31 cellular contexts compared by ENCODE assay signal in the genomic region with DNA sequence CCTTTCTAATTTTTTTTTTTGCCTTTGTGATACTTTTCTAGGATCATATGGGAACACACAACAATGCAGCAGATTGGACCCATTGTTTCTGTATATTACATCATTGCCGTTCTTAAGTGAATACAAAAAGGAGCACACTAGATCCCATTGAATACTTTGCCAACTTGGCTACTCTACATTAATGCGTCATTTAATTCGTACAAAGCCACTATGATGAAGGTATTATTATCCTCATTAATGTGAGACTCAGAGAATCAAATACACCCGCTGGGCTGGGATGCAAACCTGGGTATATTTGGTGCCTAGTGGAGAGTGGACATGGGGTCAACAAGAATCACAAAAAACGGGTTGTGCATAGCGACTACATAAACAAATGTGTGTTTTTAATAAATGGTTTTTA. TPM values are rescaled to one million over a fixed set of nuclear protein-coding genes. Genes with fewer than 3 reads are reported as not detected.
DNase-seq lines count a peak whose midpoint lies in the region; TF ChIP-seq lines count a peak whose summit lies in the region.
"Had no signal": no experiment of that assay in that cellular context is flagged by ENCODE, and none has a peak within 500 bp of the region (broad histone marks: within the 10 kb centered on the region; RNA-seq: fewer than 3 reads in every experiment).

No MANE protein-coding gene starts in this region.

- TF ChIP-seq POLR2A in spleen (IDR thresholded peaks at IDR 0.05) (no peak), testis (IDR thresholded peaks at IDR 0.05) (no peak)

- peaks cover 5% of the 10 kb centered on the region for H3K9me3 Mint-ChIP-seq in HFFc6
- H3K9me3 Mint-ChIP-seq: T-helper 1 cell treated with Interleukin-12 subunit alpha and Interleukin-12 subunit beta and Interleukin-4 antibody, amounts not matched to agents 30 μg/mL and 1 μg/mL, for 36 hours had no signal

- H3K36me3 ChIP-seq in spleen (no peaks in the 10 kb centered on the region), testis (ENCODE audit: low read depth, missing control alignments) (no peaks in the 10 kb centered on the region)
- H3K36me3 ChIP-seq: prostate gland had no signal

- no peaks in the 10 kb centered on the region for H3K27me3 Mint-ChIP-seq in HFFc6 (ENCODE audit: insufficient read depth)

- H3K27ac ChIP-seq in spleen (peak overlapping the region in 5 of 8 donors; percentile 10 to 28 (median 22)), testis (no peak overlapping the region)

- peak overlapping the region; percentile 87; the same call in 1 of the 2 replicates for H3K27ac Mint-ChIP-seq in HFFc6
- H3K27ac Mint-ChIP-seq: activated CD8-positive, alpha-beta T cell treated with anti-CD3 and anti-CD28 coated beads for 36 hours; activated naive CD4-positive, alpha-beta T cell treated with anti-CD3 and anti-CD28 coated beads, Interleukin-2, amount 50 U/mL, for 24 hours; activated T-helper 17 cell treated with anti-CD3 and anti-CD28 coated beads, Interleukin-2, amount 50 U/mL, for 72 hours; T-helper 1 cell treated with Interleukin-12 subunit alpha and Interleukin-12 subunit beta and Interleukin-4 antibody, amounts not matched to agents 30 μg/mL and 1 μg/mL, for 36 hours had no signal

- no peak for TF ChIP-seq CTCF in HFFc6 (IDR thresholded peaks at IDR 0.05)
- TF ChIP-seq CTCF in spleen (IDR thresholded peaks at IDR 0.05 in 8 of 11, conservative IDR thresholded peaks at IDR 0.05 in 3 of 11) = no peak
- TF ChIP-seq CTCF in testis (IDR thresholded peaks at IDR 0.05) = no peak

- peaks cover 5% of the 10 kb centered on the region for H3K36me3 Mint-ChIP-seq in HFFc6 (ENCODE audit: low read depth)
- H3K36me3 Mint-ChIP-seq: activated naive CD4-positive, alpha-beta T cell treated with anti-CD3 and anti-CD28 coated beads, Interleukin-2, amount 50 U/mL, for 24 hours had no signal

- H3K9me3 ChIP-seq in spleen (peaks cover 0 to 7% (median 0%) of the 10 kb centered on the region in 8 donors), testis (no peaks in the 10 kb centered on the region)
- H3K9me3 ChIP-seq: Caco-2, prostate gland had no signal

- H3K27me3 ChIP-seq in spleen (replicated peaks in 1 of 7) (peaks cover 0 to 7% (median 0%) of the 10 kb centered on the region in 7 donors), testis (no peaks in the 10 kb centered on the region)

- DNase-seq in HFFc6 (no peak), astrocyte of the hippocampus (ENCODE audit: low read depth, low spot score) (peak; percentile 4), inferior parietal cortex (ENCODE audit: extremely low spot score) (peak; percentile 74), spleen (no peak), MV-4-11 (lab: John Stamatoyannopoulos, UW) (no peak), testis (no peak)
- DNase-seq in activated CD4-positive, alpha-beta T cell treated with anti-CD3 and anti-CD28 coated beads, Interleukin-2, amount 50 U/mL, for 1 hour = no peak
- DNase-seq: activated CD4-positive, CD25-positive, alpha-beta regulatory T cell treated with anti-CD3 and anti-CD28 coated beads, Interleukin-2, amount 50 U/mL, for 72 hours; activated CD8-positive, alpha-beta T cell treated with anti-CD3 and anti-CD28 coated beads for 36 hours; Caco-2; DMS79 treated with DMSO at 0.1 percent for 48 hours; GF-D8; kidney glomerular epithelial cell; NCI-H1092 treated with DMSO at 0.1 percent for 48 hours; NCI-H1930; NCI-H2227 treated with DMSO at 0.1 percent for 48 hours; NCI-H82; RPMI8226; stimulated activated naive CD4-positive, alpha-beta T cell; trophoblast cell had no signal

- no peak overlapping the region for H3K4me3 Mint-ChIP-seq in HFFc6
- H3K4me3 Mint-ChIP-seq: activated CD8-positive, alpha-beta T cell treated with anti-CD3 and anti-CD28 coated beads for 36 hours; activated naive CD4-positive, alpha-beta T cell treated with anti-CD3 and anti-CD28 coated beads, Interleukin-2, amount 50 U/mL, for 24 hours; activated T-helper 17 cell treated with anti-CD3 and anti-CD28 coated beads, Interleukin-2, amount 50 U/mL, for 72 hours; T-helper 1 cell treated with Interleukin-12 subunit alpha and Interleukin-12 subunit beta and Interleukin-4 antibody, amounts not matched to agents 30 μg/mL and 1 μg/mL, for 36 hours had no signal

- peaks cover 48% of the 10 kb centered on the region for H3K4me1 Mint-ChIP-seq in HFFc6 (ENCODE audit: low read depth)
- H3K4me1 Mint-ChIP-seq: activated naive CD4-positive, alpha-beta T cell treated with anti-CD3 and anti-CD28 coated beads, Interleukin-2, amount 50 U/mL, for 24 hours; activated T-helper 17 cell treated with anti-CD3 and anti-CD28 coated beads, Interleukin-2, amount 50 U/mL, for 72 hours had no signal

- H3K4me1 ChIP-seq in spleen (peaks cover 0 to 4% (median 0%) of the 10 kb centered on the region in 6 donors), testis (no peaks in the 10 kb centered on the region)
- H3K4me1 ChIP-seq: Caco-2, prostate gland had no signal

- 86 to 91% (median 90%) methylated on average over 6 of the region's 6 CpGs for WGBS in spleen, 5 donors
- WGBS in testis, 2 donors = 86 to 88% methylated on average over 6 of the region's 6 CpGs

- H3K4me3 ChIP-seq in spleen = no peak overlapping the region
- no peak overlapping the region for H3K4me3 ChIP-seq in testis
- H3K4me3 ChIP-seq: prostate gland had no signal

- intact Hi-C loops in spleen (cut with DNase I; ENCODE audit: low total_unique reads) = no loop called here
- intact Hi-C loops in testis (cut with DNase I; ENCODE audit: low total_unique reads) = loop anchor here (10.0 kb wide), 1 partner anchor 663 kb away; no protein-coding TSS in a partner anchor

RNA-seq across cellular contexts. Expression of a gene that starts 31.9 kb away (rescaled TPM):
- total RNA-seq in HFFc6 (2021; fragmentation: NEBNext Ultra II Directional; extraction: Animal tissue kit (Norgen Biotek cat#: 25700)) = not detected
- total RNA-seq in spleen (not detected), testis (1 to 10 TPM in 1 of 2 donors, under 1 TPM in 1; 0.47 to 1.1 TPM)
- polyA plus RNA-seq in spleen (not detected), testis (ENCODE audit: insufficient read depth, low read depth, low replicate concordance) (0.33 TPM)
- total RNA-seq: activated CD8-positive, alpha-beta T cell treated with anti-CD3 and anti-CD28 coated beads for 36 hours; activated T-helper 17 cell treated with anti-CD3 and anti-CD28 coated beads, Interleukin-2, amount 50 U/mL, for 72 hours; aorta; Caco-2; cardiac septum; dermis microvascular lymphatic vessel endothelial cell; endothelial cell of umbilical vein; lung microvascular endothelial cell; prostate gland; SK-MEL-5 had no signal
- polyA plus RNA-seq: AG04450, aorta, endothelial cell of umbilical vein had no signal

Comparison
In these comparisons a context has a peak if more than half of its experiments do, and no peak if none do; other contexts are left out.
1. DNase-seq: peak in astrocyte of the hippocampus (single experiment) and inferior parietal cortex (single experiment); none in HFFc6 (single experiment), spleen (single experiment), MV-4-11 (single experiment), activated CD4-positive, alpha-beta T cell treated with anti-CD3 and anti-CD28 coated beads, Interleukin-2, amount 50 U/mL, for 1 hour (single experiment) and testis (single experiment).
2. H3K27ac ChIP-seq: peak in spleen (5 of 8); none in testis (0 of 2).